In the genomic region with DNA sequence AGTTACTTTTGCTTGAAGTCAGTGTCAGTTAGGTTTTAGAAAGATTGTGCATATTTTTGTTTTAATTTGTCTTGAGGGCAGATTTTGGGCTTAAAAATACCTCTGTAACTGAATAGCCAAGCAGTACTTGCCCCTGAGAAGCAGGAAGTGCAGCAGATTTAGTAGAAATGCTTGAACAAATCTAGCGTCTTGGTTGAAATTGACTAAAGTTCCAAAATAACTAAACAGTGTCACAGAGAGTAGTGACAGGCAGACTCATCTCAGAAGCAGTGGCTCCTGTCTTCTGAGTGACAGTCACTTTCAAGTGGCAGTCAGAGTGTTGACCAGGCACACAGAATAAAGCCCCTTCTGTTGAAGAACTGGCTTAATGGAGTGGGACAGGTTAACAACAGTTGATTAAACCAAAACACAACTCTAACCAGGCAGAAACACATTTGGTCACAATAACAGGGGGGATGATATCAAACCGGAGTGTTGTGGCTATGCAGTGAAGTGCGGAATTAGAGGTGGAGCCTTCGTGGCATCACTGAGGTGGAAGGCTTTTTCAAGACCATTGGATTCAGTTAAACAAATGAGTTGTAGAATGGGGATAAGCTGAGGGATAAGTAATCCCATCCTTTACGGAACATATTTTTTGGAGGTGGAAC, we compare ENCODE assay signal across 1 cellular context.
TF ChIP-seq lines count a peak whose summit lies in the region.

No MANE protein-coding gene starts in this region.

TF ChIP-seq in HepG2, 621 proteins besides CTCF, POLR2A, EP300 and RAD21 (continued from another document):
- TF ChIP-seq, protein P1, sequence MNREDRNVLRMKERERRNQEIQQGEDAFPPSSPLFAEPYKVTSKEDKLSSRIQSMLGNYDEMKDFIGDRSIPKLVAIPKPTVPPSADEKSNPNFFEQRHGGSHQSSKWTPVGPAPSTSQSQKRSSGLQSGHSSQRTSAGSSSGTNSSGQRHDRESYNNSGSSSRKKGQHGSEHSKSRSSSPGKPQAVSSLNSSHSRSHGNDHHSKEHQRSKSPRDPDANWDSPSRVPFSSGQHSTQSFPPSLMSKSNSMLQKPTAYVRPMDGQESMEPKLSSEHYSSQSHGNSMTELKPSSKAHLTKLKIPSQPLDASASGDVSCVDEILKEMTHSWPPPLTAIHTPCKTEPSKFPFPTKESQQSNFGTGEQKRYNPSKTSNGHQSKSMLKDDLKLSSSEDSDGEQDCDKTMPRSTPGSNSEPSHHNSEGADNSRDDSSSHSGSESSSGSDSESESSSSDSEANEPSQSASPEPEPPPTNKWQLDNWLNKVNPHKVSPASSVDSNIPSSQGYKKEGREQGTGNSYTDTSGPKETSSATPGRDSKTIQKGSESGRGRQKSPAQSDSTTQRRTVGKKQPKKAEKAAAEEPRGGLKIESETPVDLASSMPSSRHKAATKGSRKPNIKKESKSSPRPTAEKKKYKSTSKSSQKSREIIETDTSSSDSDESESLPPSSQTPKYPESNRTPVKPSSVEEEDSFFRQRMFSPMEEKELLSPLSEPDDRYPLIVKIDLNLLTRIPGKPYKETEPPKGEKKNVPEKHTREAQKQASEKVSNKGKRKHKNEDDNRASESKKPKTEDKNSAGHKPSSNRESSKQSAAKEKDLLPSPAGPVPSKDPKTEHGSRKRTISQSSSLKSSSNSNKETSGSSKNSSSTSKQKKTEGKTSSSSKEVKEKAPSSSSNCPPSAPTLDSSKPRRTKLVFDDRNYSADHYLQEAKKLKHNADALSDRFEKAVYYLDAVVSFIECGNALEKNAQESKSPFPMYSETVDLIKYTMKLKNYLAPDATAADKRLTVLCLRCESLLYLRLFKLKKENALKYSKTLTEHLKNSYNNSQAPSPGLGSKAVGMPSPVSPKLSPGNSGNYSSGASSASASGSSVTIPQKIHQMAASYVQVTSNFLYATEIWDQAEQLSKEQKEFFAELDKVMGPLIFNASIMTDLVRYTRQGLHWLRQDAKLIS (CRISPR knock-in tag; IDR thresholded peaks at IDR 0.05) = no peak
- TF ChIP-seq, protein P2, sequence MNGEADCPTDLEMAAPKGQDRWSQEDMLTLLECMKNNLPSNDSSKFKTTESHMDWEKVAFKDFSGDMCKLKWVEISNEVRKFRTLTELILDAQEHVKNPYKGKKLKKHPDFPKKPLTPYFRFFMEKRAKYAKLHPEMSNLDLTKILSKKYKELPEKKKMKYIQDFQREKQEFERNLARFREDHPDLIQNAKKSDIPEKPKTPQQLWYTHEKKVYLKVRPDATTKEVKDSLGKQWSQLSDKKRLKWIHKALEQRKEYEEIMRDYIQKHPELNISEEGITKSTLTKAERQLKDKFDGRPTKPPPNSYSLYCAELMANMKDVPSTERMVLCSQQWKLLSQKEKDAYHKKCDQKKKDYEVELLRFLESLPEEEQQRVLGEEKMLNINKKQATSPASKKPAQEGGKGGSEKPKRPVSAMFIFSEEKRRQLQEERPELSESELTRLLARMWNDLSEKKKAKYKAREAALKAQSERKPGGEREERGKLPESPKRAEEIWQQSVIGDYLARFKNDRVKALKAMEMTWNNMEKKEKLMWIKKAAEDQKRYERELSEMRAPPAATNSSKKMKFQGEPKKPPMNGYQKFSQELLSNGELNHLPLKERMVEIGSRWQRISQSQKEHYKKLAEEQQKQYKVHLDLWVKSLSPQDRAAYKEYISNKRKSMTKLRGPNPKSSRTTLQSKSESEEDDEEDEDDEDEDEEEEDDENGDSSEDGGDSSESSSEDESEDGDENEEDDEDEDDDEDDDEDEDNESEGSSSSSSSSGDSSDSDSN (CRISPR knock-in tag; IDR thresholded peaks at IDR 0.05) = no peak
- TF ChIP-seq MAFF (IDR thresholded peaks at IDR 0.05; ENCODE audit: low read depth, low read length) = no peak
- TF ChIP-seq ZNF256 (CRISPR knock-in tag; conservative IDR thresholded peaks at IDR 0.05) = no peak
- TF ChIP-seq SNRNP70 (IDR thresholded peaks at IDR 0.05; ENCODE audit: low read depth, low read length) = no peak
- TF ChIP-seq, protein P3, sequence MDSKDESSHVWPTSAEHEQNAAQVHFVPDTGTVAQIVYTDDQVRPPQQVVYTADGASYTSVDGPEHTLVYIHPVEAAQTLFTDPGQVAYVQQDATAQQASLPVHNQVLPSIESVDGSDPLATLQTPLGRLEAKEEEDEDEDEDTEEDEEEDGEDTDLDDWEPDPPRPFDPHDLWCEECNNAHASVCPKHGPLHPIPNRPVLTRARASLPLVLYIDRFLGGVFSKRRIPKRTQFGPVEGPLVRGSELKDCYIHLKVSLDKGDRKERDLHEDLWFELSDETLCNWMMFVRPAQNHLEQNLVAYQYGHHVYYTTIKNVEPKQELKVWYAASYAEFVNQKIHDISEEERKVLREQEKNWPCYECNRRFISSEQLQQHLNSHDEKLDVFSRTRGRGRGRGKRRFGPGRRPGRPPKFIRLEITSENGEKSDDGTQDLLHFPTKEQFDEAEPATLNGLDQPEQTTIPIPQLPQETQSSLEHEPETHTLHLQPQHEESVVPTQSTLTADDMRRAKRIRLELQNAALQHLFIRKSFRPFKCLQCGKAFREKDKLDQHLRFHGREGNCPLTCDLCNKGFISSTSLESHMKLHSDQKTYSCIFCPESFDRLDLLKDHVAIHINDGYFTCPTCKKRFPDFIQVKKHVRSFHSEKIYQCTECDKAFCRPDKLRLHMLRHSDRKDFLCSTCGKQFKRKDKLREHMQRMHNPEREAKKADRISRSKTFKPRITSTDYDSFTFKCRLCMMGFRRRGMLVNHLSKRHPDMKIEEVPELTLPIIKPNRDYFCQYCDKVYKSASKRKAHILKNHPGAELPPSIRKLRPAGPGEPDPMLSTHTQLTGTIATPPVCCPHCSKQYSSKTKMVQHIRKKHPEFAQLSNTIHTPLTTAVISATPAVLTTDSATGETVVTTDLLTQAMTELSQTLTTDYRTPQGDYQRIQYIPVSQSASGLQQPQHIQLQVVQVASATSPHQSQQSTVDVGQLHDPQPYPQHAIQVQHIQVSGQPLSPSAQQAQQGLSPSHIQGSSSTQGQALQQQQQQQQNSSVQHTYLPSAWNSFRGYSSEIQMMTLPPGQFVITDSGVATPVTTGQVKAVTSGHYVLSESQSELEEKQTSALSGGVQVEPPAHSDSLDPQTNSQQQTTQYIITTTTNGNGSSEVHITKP (CRISPR knock-in tag; IDR thresholded peaks at IDR 0.05; ENCODE audit: low read depth) = no peak
